Comparison of ENCODE assay signal across 8 cellular contexts in the genomic region with DNA sequence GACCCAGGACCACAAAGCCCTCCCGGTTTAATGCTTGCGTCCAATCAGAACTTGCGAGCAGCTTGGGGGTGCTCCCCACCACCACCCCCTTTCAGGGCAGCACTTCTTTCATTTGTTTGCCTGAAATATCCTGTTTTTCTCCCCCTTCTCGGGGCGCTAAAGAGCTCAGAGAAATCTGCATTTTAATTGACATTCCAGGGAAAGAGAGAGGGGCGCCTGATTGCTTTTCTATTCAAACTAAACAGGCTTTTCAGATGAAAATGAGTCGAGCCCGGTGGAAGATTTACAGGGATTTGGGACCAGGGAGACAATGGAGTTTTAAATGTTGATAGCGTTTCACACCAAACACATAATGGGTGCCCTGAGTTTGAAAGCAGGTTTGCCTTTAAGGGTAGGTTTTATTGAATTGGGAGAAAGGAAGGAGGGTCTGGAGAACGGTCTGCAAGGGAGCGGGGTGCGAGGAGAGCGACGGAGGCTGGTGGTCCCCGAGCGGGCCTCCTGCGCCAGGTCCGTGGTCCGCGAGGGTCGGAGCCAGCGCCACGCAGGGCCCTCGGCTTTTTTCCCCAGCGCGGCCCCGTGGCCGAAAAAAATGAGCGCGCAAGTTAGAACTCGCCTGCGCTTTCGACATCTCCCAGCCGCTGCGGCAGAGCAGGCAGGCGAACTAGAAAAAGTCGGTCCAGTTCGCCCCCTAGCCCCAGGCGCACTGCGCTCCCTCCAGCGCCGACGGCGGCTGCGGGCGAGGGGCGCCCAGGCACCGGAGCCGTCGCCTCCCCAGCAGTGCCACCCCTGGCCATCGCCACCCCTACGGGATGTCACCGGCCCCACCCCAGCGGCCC. TPM values are rescaled to one million over a fixed set of nuclear protein-coding genes. Genes with fewer than 3 reads are reported as not detected.
DNase-seq lines count a peak whose midpoint lies in the region.

No MANE protein-coding gene starts in this region.

- H3K9me3 ChIP-seq in esophagus (ENCODE audit: control insufficient read depth in 2 of 2, insufficient read depth in 1 of 2, low read depth in 1 of 2, low read length in 1 of 2) (no peaks in the 10 kb centered on the region), muscle layer of duodenum (ENCODE audit: control insufficient read depth in 1 of 2, low read length in 2 of 2) (no peaks in the 10 kb centered on the region)

- 3 to 6% methylated on average over 54 of the region's 54 CpGs for WGBS in esophagus, 2 donors

- no peaks in the 10 kb centered on the region for H3K27me3 ChIP-seq in esophagus (ENCODE audit: control insufficient read depth in 1 of 2, insufficient read depth in 2 of 2, low read length in 2 of 2)
- H3K27me3 ChIP-seq in muscle layer of duodenum (ENCODE audit: low read depth, low read length) = no peaks in the 10 kb centered on the region

- H3K36me3 ChIP-seq in esophagus (ENCODE audit: control insufficient read depth in 2 of 2, insufficient read depth in 2 of 2, low read length in 1 of 2) (no peaks in the 10 kb centered on the region), muscle layer of duodenum (ENCODE audit: control insufficient read depth in 1 of 2, insufficient read depth in 2 of 2, low read length in 2 of 2) (no peaks in the 10 kb centered on the region)

- H3K4me3 ChIP-seq in esophagus (ENCODE audit: low read depth in 1 of 2, low read length in 2 of 2) (peak overlapping the region; percentile 68 to 78), muscle layer of duodenum (ENCODE audit: low read depth in 1 of 2, low read length in 2 of 2) (peak overlapping the region; percentile 63 to 64)

- H3K4me1 ChIP-seq in esophagus (ENCODE audit: control insufficient read depth in 2 of 2, insufficient read depth in 2 of 2, low read length in 1 of 2) = peaks cover 3 to 17% of the 10 kb centered on the region in 2 donors
- peaks cover 0 to 11% of the 10 kb centered on the region in 2 donors for H3K4me1 ChIP-seq in muscle layer of duodenum (ENCODE audit: control insufficient read depth in 1 of 2, insufficient read depth in 2 of 2, low read length in 2 of 2)

- peak overlapping the region; percentile 91 for H3K27ac ChIP-seq in esophagus (ENCODE audit: low read depth in 2 of 2, low read length in 1 of 2)
- peak overlapping the region; percentile 67 for H3K27ac ChIP-seq in muscle layer of duodenum (ENCODE audit: low read length)

- DNase-seq in Ammon's horn (ENCODE audit: low spot score) (peak; percentile 82), NCI-H146 treated with DMSO at 0.1 percent for 48 hours (lab: John Stamatoyannopoulos, UW; ENCODE audit: unreplicated experiment) (peak; percentile 15), NCI-H2107 treated with DMSO at 0.1 percent for 48 hours (lab: John Stamatoyannopoulos, UW; ENCODE audit: unreplicated experiment) (no peak), NCI-H2107 (lab: John Stamatoyannopoulos, UW) (no peak), NCI-H1417 treated with DMSO at 0.1 percent for 48 hours (lab: John Stamatoyannopoulos, UW) (no peak), NCI-H1048 (lab: John Stamatoyannopoulos, UW) (no peak)

RNA-seq across cellular contexts. Expression of a gene that starts 1.4 kb away (rescaled TPM):
- 10 to 100 TPM; 10.8 to 15.4 TPM for polyA plus RNA-seq in esophagus

Comparison
In these comparisons a context has a peak if more than half of its experiments do, and no peak if none do; other contexts are left out.
1. DNase-seq: peak in Ammon's horn (single experiment) and NCI-H146 treated with DMSO at 0.1 percent for 48 hours (single experiment); none in NCI-H2107 treated with DMSO at 0.1 percent for 48 hours (single experiment), NCI-H2107 (single experiment), NCI-H1417 treated with DMSO at 0.1 percent for 48 hours (single experiment) and NCI-H1048 (single experiment).